In the genomic region with DNA sequence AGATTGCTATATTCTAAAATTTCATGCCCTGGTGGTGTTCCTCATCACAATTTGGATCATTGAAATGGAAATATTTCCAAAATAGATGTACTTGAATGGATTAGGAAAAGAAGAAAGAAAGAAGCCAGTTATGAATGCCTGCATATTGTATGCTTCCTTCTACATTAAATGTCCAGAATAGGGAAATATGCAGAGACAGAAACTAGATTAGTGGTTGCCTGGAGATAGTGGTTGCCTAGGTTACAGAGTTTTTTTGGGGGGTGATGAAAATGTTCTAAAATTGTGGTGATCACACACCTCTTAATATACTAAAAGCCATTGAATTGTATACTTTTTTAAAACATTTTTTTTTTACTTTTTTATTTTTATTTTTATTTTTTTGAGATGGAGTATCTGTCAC, we compare ENCODE assay signal across 1 cellular context.
TF ChIP-seq lines count a peak whose summit lies in the region.

No MANE protein-coding gene starts in this region.

TF ChIP-seq in K562, 482 proteins besides CTCF, POLR2A, EP300 and RAD21 (continued from another document):
- TF ChIP-seq RREB1 (CRISPR knock-in tag; IDR thresholded peaks at IDR 0.05) (no peak), ZNF133 (CRISPR knock-in tag; IDR thresholded peaks at IDR 0.05) (no peak), PTBP1 (IDR thresholded peaks at IDR 0.05; ENCODE audit: low read depth, low read length) (no peak), TFE3 (CRISPR knock-in tag; IDR thresholded peaks at IDR 0.05) (no peak), SIX5 (IDR thresholded peaks at IDR 0.05; ENCODE audit: borderline replicate concordance in 1 of 2, insufficient read depth in 1 of 2, low read depth in 1 of 2, low read length in 2 of 2) (no peak), STAT5A (IDR thresholded peaks at IDR 0.05; ENCODE audit: borderline replicate concordance, low read length) (no peak), MXI1 (IDR thresholded peaks at IDR 0.05; ENCODE audit: low read depth, low read length) (peak; percentile 63), SNRNP70 (optimal IDR thresholded peaks at IDR 0.05; ENCODE audit: low read depth, low read length) (no peak), ATF7 (IDR thresholded peaks at IDR 0.05) (no peak), BMI1 (IDR thresholded peaks at IDR 0.05; ENCODE audit: low read length) (0 out of 2 replicates have a peak, but pooled peaks have one; percentile 51), ZNF12 (CRISPR knock-in tag; IDR thresholded peaks at IDR 0.05) (no peak), CSDE1 (IDR thresholded peaks at IDR 0.05) (peak in 1 of 2 experiments; percentile 66; a peak in 1 of 4 replicates), FOXP4 (CRISPR knock-in tag; IDR thresholded peaks at IDR 0.05; ENCODE audit: borderline replicate concordance) (no peak), MYNN (IDR thresholded peaks at IDR 0.05) (peak; percentile 84), MYNN (CRISPR knock-in tag; IDR thresholded peaks at IDR 0.05) (no peak)
- TF ChIP-seq, protein P1, sequence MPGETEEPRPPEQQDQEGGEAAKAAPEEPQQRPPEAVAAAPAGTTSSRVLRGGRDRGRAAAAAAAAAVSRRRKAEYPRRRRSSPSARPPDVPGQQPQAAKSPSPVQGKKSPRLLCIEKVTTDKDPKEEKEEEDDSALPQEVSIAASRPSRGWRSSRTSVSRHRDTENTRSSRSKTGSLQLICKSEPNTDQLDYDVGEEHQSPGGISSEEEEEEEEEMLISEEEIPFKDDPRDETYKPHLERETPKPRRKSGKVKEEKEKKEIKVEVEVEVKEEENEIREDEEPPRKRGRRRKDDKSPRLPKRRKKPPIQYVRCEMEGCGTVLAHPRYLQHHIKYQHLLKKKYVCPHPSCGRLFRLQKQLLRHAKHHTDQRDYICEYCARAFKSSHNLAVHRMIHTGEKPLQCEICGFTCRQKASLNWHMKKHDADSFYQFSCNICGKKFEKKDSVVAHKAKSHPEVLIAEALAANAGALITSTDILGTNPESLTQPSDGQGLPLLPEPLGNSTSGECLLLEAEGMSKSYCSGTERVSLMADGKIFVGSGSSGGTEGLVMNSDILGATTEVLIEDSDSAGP (CRISPR knock-in tag; IDR thresholded peaks at IDR 0.05): no peak
- TF ChIP-seq, protein P2, sequence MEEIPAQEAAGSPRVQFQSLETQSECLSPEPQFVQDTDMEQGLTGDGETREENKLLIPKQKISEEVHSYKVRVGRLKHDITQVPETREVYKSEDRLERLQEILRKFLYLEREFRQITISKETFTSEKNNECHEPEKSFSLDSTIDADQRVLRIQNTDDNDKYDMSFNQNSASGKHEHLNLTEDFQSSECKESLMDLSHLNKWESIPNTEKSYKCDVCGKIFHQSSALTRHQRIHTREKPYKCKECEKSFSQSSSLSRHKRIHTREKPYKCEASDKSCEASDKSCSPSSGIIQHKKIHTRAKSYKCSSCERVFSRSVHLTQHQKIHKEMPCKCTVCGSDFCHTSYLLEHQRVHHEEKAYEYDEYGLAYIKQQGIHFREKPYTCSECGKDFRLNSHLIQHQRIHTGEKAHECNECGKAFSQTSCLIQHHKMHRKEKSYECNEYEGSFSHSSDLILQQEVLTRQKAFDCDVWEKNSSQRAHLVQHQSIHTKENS (CRISPR knock-in tag; IDR thresholded peaks at IDR 0.05): no peak
- TF ChIP-seq, protein P3, sequence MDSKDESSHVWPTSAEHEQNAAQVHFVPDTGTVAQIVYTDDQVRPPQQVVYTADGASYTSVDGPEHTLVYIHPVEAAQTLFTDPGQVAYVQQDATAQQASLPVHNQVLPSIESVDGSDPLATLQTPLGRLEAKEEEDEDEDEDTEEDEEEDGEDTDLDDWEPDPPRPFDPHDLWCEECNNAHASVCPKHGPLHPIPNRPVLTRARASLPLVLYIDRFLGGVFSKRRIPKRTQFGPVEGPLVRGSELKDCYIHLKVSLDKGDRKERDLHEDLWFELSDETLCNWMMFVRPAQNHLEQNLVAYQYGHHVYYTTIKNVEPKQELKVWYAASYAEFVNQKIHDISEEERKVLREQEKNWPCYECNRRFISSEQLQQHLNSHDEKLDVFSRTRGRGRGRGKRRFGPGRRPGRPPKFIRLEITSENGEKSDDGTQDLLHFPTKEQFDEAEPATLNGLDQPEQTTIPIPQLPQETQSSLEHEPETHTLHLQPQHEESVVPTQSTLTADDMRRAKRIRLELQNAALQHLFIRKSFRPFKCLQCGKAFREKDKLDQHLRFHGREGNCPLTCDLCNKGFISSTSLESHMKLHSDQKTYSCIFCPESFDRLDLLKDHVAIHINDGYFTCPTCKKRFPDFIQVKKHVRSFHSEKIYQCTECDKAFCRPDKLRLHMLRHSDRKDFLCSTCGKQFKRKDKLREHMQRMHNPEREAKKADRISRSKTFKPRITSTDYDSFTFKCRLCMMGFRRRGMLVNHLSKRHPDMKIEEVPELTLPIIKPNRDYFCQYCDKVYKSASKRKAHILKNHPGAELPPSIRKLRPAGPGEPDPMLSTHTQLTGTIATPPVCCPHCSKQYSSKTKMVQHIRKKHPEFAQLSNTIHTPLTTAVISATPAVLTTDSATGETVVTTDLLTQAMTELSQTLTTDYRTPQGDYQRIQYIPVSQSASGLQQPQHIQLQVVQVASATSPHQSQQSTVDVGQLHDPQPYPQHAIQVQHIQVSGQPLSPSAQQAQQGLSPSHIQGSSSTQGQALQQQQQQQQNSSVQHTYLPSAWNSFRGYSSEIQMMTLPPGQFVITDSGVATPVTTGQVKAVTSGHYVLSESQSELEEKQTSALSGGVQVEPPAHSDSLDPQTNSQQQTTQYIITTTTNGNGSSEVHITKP (IDR thresholded peaks at IDR 0.05; ENCODE audit: partially characterized antibody): no peak
